In genomic region chr10:14008648-14009072, GRCh38 we compare ENCODE assay signal across 11 cellular contexts.
A peak's percentile ranks its signal among the peaks of the same experiment; 100 is the strongest.
DNase-seq lines count a peak whose midpoint lies in the region; ATAC-seq, FAIRE-seq and TF ChIP-seq lines count a peak whose summit lies in the region.
"Had no signal": no experiment of that assay in that cellular context is flagged by ENCODE, and none has a peak within 500 bp of the region (broad histone marks: within the 10 kb centered on the region; RNA-seq: fewer than 3 reads in every experiment).

No MANE protein-coding gene starts in this region.

- in situ Hi-C loops in ACHN (cut with HindIII; ENCODE audit: low pct_ligation_motif_present, low pct_unique_long_range_greater_than_20kb, low sequenced_read_pairs): no loop called here

- peak overlapping the region in 8 of 9 donors; percentile 83 to 95 (median 92) for H3K27ac Mint-ChIP-seq in naive thymus-derived CD4-positive, alpha-beta T cell

- no peaks in the 10 kb centered on the region for H3K9me3 ChIP-seq in naive thymus-derived CD4-positive, alpha-beta T cell (ENCODE audit: control insufficient read depth in 2 of 3, low read length in 3 of 3)

- H3K4me3 Mint-ChIP-seq in naive thymus-derived CD4-positive, alpha-beta T cell: peak overlapping the region; percentile 76 to 94 (median 86)

- POLR2A ChIA-PET in naive thymus-derived CD4-positive, alpha-beta T cell (lab: Charles Lee): interaction anchor here (1.5 kb wide), 1 partner anchor 8 kb away, joined by 4 read pairs; no protein-coding TSS in a partner anchor

- TF ChIP-seq CTCF in HFF-Myc (IDR thresholded peaks at IDR 0.05; ENCODE audit: low read depth, low read length, missing control alignments): no peak

- peaks cover 22 to 31% of the 10 kb centered on the region in 2 donors for H3K4me1 ChIP-seq in naive thymus-derived CD4-positive, alpha-beta T cell (ENCODE audit: control insufficient read depth in 2 of 2, insufficient read depth in 2 of 2, low read length in 2 of 2)

- peaks cover 26 to 83% (median 63%) of the 10 kb centered on the region in 7 donors for H3K4me1 Mint-ChIP-seq in naive thymus-derived CD4-positive, alpha-beta T cell

- H3K36me3 ChIP-seq in naive thymus-derived CD4-positive, alpha-beta T cell (ENCODE audit: control insufficient read depth in 2 of 3, insufficient read depth in 3 of 3, low read length in 3 of 3): no peaks in the 10 kb centered on the region

- H3K36me3 Mint-ChIP-seq in naive thymus-derived CD4-positive, alpha-beta T cell: no peaks in the 10 kb centered on the region

- H3K27ac ChIP-seq in naive thymus-derived CD4-positive, alpha-beta T cell (ENCODE audit: low read depth, low read length): peak overlapping the region; percentile 66

- intact Hi-C loops in naive thymus-derived CD4-positive, alpha-beta T cell (cut with micrococcal nuclease): loop anchor here (1.0 to 10.0 kb wide), 8 partner anchors 24 to 422 kb away; partner anchors contain the start of gene PRPF18 (in 1 of the 2)

- H3K4me3 ChIP-seq in HFF-Myc (replicated peaks; ENCODE audit: low read depth, low read length): peak overlapping the region; percentile 49
- peak overlapping the region; percentile 44 for H3K4me3 ChIP-seq in naive thymus-derived CD4-positive, alpha-beta T cell (ENCODE audit: low read length)

- peaks cover 0 to 3% (median 0%) of the 10 kb centered on the region in 11 donors for H3K9me3 Mint-ChIP-seq in naive thymus-derived CD4-positive, alpha-beta T cell
- H3K9me3 Mint-ChIP-seq: H9 had no signal

- CTCF ChIA-PET in naive thymus-derived CD4-positive, alpha-beta T cell (lab: Charles Lee): no interaction called here

- H3K27me3 ChIP-seq in naive thymus-derived CD4-positive, alpha-beta T cell (ENCODE audit: control insufficient read depth in 2 of 2, insufficient read depth in 2 of 2, low read length in 2 of 2): no peaks in the 10 kb centered on the region

- peaks cover 0 to 30% (median 0%) of the 10 kb centered on the region in 5 donors for H3K27me3 Mint-ChIP-seq in naive thymus-derived CD4-positive, alpha-beta T cell

- ATAC-seq in naive thymus-derived CD4-positive, alpha-beta T cell: no peak
- ATAC-seq in esophagus mucosa: no peak

- FAIRE-seq in HTR-8/SVneo (lab: Jason Lieb, UNC): no peak
- FAIRE-seq: endometrium, urothelium cell line had no signal

- DNase-seq in ACHN (peak; percentile 20), HFF-Myc (ENCODE audit: extremely low read depth, low read depth) (no peak), HTR-8/SVneo (ENCODE audit: insufficient read length, low spot score) (no peak), NCI-H2107 treated with DMSO at 0.1 percent for 48 hours (lab: John Stamatoyannopoulos, UW; ENCODE audit: unreplicated experiment) (no peak), NCI-H2029 (lab: John Stamatoyannopoulos, UW) (no peak)
- DNase-seq in central memory CD4-positive, alpha-beta T cell: peak; percentile 13
- peak in 3 of 9 donors; percentile 8 to 20 (median 10) for DNase-seq in naive thymus-derived CD4-positive, alpha-beta T cell
- DNase-seq: H9 had no signal

Comparison
In these comparisons a context has a peak if more than half of its experiments do, and no peak if none do; other contexts are left out.
1. DNase-seq: peak in ACHN (single experiment) and central memory CD4-positive, alpha-beta T cell (single experiment); none in HFF-Myc (single experiment), HTR-8/SVneo (single experiment), NCI-H2107 treated with DMSO at 0.1 percent for 48 hours (single experiment) and NCI-H2029 (single experiment).